In the genomic region with DNA sequence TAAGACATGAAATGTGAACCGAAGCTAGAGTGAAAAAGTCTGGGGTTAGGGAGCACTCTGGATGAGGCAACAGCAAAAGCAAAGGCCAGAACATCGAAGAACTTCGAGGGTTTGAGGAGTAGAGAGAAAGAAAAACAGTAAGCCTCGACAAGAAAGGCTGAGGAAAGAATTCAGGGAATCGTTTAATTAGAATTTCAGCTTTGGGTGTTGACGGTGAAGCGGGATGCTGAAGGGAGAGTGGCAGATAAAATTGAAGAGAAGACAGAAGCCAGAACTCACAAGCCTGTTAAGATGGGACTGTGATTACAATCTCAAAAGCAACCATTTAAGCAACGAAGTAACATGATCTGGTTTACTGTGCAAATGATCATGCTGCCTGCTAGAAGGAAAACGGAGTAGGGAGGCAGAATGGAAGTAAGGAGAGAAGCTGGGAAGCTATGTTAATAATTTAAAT, we compare ENCODE assay signal across 8 cellular contexts. TPM values are rescaled to one million over a fixed set of nuclear protein-coding genes. Genes with fewer than 3 reads are reported as not detected.
DNase-seq lines count a peak whose midpoint lies in the region; ATAC-seq and TF ChIP-seq lines count a peak whose summit lies in the region.

No MANE protein-coding gene starts in this region.

- peak overlapping the region; percentile 0; the same call in 1 of the 2 replicates for H3K4me3 ChIP-seq in SJSA1
- H3K4me3 ChIP-seq in skeletal muscle satellite cell (ENCODE audit: low read length) = peak overlapping the region; percentile 84

- TF ChIP-seq CTCF in GM20000 (IDR thresholded peaks at IDR 0.05; ENCODE audit: extremely low read depth, missing control alignments) = no peak

- 0 out of 2 replicates have a peak, but pooled peaks cover 2% of the 10 kb centered on the region for H3K36me3 ChIP-seq in SJSA1
- no peaks in the 10 kb centered on the region for H3K36me3 ChIP-seq in skeletal muscle satellite cell (ENCODE audit: insufficient read depth, low read length)

- H3K27me3 ChIP-seq in SJSA1 (replicated peaks) (no peaks in the 10 kb centered on the region), skeletal muscle satellite cell (ENCODE audit: control insufficient read depth, insufficient read depth, low read length) (no peaks in the 10 kb centered on the region)

- peak overlapping the region; percentile 97 for H3K4me2 ChIP-seq in skeletal muscle satellite cell (ENCODE audit: low read length)

- peak; percentile 27 for DNase-seq in H4 (ENCODE audit: low spot score)
- DNase-seq in SJSA1 (ENCODE audit: low read depth in 1 of 2, low spot score in 2 of 2) = peak in 1 of 2 experiments; percentile 39
- peak; percentile 66 for DNase-seq in fibroblast of the conjunctiva (ENCODE audit: low read depth)
- no peak for DNase-seq in NCI-H2227 (lab: John Stamatoyannopoulos, UW; ENCODE audit: unreplicated experiment)
- no peak for DNase-seq in GM20000 (ENCODE audit: low spot score)
- DNase-seq in foreskin melanocyte = no peak

- peak overlapping the region; percentile 98 for H3K9ac ChIP-seq in skeletal muscle satellite cell (ENCODE audit: low read depth, low read length)

- H3K4me1 ChIP-seq in SJSA1 (replicated peaks) (peaks cover 20% of the 10 kb centered on the region), skeletal muscle satellite cell (ENCODE audit: control insufficient read depth, insufficient read depth, low read length) (peaks cover 27% of the 10 kb centered on the region)

- peak overlapping the region; percentile 92 for H3K27ac ChIP-seq in SJSA1

- no peak for ATAC-seq in GM18520 (IDR thresholded peaks at IDR 0.05; ENCODE audit: unreplicated experiment)

- no peaks in the 10 kb centered on the region for H3K9me3 ChIP-seq in SJSA1 (replicated peaks)
- H3K9me3 ChIP-seq in skeletal muscle satellite cell (replicated peaks; ENCODE audit: low read length) = no peaks in the 10 kb centered on the region

RNA-seq across cellular contexts. Expression of a gene that starts 2.1 kb away (rescaled TPM):
- 3.0 and 6.1 TPM in 2 replicates for total RNA-seq in H4 (2014; rRNA removed; shearing (Covaris generic))
- total RNA-seq in SJSA1 (2014; rRNA removed; shearing (Covaris generic)) = 10.4 and 11.4 TPM in 2 replicates
- total RNA-seq in skeletal muscle satellite cell (2012; rRNA removed) = 4.8 and 5.8 TPM in 2 replicates

RNA-seq across cellular contexts. Expression of a gene that starts 28.7 kb away (rescaled TPM):
- 2,086 and 2,364 TPM in 2 replicates for total RNA-seq in H4 (2014; rRNA removed; shearing (Covaris generic))
- total RNA-seq in SJSA1 (2014; rRNA removed; shearing (Covaris generic)) = 7,646 and 7,733 TPM in 2 replicates
- total RNA-seq in skeletal muscle satellite cell (2012; rRNA removed) = 9,208 and 11,075 TPM in 2 replicates

Comparison
In these comparisons a context has a peak if more than half of its experiments do, and no peak if none do; other contexts are left out.
1. DNase-seq: peak in H4 (single experiment) and fibroblast of the conjunctiva (single experiment); none in NCI-H2227 (single experiment), GM20000 (single experiment) and foreskin melanocyte (single experiment).